In the genomic region with DNA sequence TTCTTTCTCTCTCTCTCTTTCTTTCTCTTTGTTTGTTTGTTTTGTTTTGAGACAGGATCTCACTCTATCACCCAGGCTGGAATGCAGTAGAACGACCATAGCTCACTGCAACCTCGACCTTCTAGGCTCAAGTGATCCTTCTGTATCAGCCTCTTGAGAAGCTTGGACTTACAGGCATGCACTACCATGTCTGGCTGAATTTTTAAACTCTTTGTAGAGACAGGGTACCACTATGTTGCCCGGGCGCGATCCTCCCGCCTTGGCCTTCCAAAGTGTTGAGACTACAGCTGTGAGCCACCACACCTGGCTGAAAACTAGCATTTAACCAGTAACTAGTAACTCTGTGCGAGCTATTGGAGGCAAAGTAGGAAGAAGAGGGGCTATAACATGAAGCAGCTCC, we compare ENCODE assay signal across 1 cellular context.
TF ChIP-seq lines count a peak whose summit lies in the region.

No MANE protein-coding gene starts in this region.

TF ChIP-seq in K562, 482 proteins besides CTCF, POLR2A, EP300 and RAD21 (continued from another document):
- TF ChIP-seq, protein P1, sequence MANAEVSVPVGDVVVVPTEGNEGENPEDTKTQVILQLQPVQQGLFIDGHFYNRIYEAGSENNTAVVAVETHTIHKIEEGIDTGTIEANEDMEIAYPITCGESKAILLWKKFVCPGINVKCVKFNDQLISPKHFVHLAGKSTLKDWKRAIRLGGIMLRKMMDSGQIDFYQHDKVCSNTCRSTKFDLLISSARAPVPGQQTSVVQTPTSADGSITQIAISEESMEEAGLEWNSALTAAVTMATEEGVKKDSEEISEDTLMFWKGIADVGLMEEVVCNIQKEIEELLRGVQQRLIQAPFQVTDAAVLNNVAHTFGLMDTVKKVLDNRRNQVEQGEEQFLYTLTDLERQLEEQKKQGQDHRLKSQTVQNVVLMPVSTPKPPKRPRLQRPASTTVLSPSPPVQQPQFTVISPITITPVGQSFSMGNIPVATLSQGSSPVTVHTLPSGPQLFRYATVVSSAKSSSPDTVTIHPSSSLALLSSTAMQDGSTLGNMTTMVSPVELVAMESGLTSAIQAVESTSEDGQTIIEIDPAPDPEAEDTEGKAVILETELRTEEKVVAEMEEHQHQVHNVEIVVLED (CRISPR knock-in tag; IDR thresholded peaks at IDR 0.05), result no peak
